ENCODE assay signal across 37 cellular contexts in the genomic region with DNA sequence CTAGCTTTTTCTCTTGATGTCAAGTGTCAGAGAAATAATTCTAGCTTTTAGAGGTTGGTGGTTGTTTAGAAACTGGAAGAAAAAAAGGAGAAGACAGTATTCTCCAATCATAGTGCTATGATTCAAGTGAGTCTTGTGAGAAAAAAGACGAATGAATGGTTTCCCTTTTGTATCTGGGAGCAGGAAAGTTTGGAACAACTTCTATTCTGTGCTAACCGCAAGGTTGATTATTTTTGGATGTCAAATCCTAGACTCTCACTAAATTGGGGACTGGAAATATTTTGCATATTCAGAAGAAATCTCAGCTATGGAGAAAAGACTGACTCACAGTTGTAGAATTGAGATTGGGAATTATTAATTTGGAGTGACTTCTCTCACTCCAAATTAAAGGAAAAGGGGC.
"Had no signal": no experiment of that assay in that cellular context is flagged by ENCODE, and none has a peak within 500 bp of the region (broad histone marks: within the 10 kb centered on the region; RNA-seq: fewer than 3 reads in every experiment).

No MANE protein-coding gene starts in this region.

- H3K36me3 Mint-ChIP-seq: activated naive CD4-positive, alpha-beta T cell treated with anti-CD3 and anti-CD28 coated beads, Interleukin-2, amount 50 U/mL, for 72 hours had no signal

- H3K9me3 Mint-ChIP-seq: activated B cell treated with CpG ODN at 0.5 μM for 24 hours; activated CD4-positive, alpha-beta memory T cell treated with anti-CD3 and anti-CD28 coated beads for 36 hours; activated CD4-positive, alpha-beta T cell treated with anti-CD3 and anti-CD28 coated beads, Interleukin-2, amount 10 ng/mL, durations not matched to agents 24 days and 14 days; activated CD8-positive, alpha-beta T cell treated with anti-CD3 and anti-CD28 coated beads for 36 hours; activated naive CD4-positive, alpha-beta T cell treated with anti-CD3 and anti-CD28 coated beads for 36 hours; activated naive CD4-positive, alpha-beta T cell treated with anti-CD3 and anti-CD28 coated beads, Interleukin-2, amount 50 U/mL, for 72 hours; activated naive CD8-positive, alpha-beta T cell treated with anti-CD3 and anti-CD28 coated beads for 36 hours; activated T-cell treated with anti-CD3 and anti-CD28 coated beads, Interleukin-2, amount 50 U/mL, for 4 hours; activated T-cell treated with anti-CD3 and anti-CD28 coated beads, Interleukin-2, amount 50 U/mL, for 72 hours; activated T-helper 1 cell treated with anti-CD3 and anti-CD28 coated beads, Interleukin-12 subunit alpha, Interleukin-12 subunit beta, Interleukin-2, Interleukin-4 antibody, amounts not matched to agents 30 ng/mL and 10 ng/mL and 1 ng/mL, durations not matched to agents 14 hours and 24 hours and 36 hours; activated T-helper 17 cell treated with anti-CD3 and anti-CD28 coated beads, Interleukin-2, amount 50 U/mL, for 72 hours; brain; central memory CD8-positive, alpha-beta T cell; T-helper 1 cell treated with Interleukin-12 subunit alpha and Interleukin-12 subunit beta and Interleukin-4 antibody, amounts not matched to agents 30 μg/mL and 1 μg/mL, for 36 hours; T-helper 2 cell treated with Interferon-gamma antibody and Interleukin-4, amounts not matched to agents 5 μg/mL and 100 μg/mL, for 36 hours had no signal

- H3K27me3 ChIP-seq: adrenal gland, cardiac muscle cell had no signal

- H3K4me3 ChIP-seq: adrenal gland, cardiac muscle cell had no signal

- H3K9me3 ChIP-seq: adrenal gland had no signal

- H3K27me3 Mint-ChIP-seq: activated B cell treated with CpG ODN at 0.5 μM for 24 hours; activated CD4-positive, alpha-beta memory T cell treated with anti-CD3 and anti-CD28 coated beads for 36 hours; activated CD8-positive, alpha-beta T cell treated with anti-CD3 and anti-CD28 coated beads for 36 hours; activated naive CD8-positive, alpha-beta T cell treated with anti-CD3 and anti-CD28 coated beads for 36 hours; activated T-helper 17 cell treated with anti-CD3 and anti-CD28 coated beads, Interleukin-2, amount 50 U/mL, for 72 hours; central memory CD8-positive, alpha-beta T cell had no signal

- H3K4me1 ChIP-seq: adrenal gland had no signal

- FAIRE-seq: bronchial epithelial cell, TTC549 had no signal

- ATAC-seq: activated CD8-positive, alpha-beta T cell treated with anti-CD3 and anti-CD28 coated beads for 36 hours; activated naive CD4-positive, alpha-beta T cell treated with anti-CD3 and anti-CD28 coated beads, Interleukin-2, amount 50 U/mL, for 72 hours; activated T-cell treated with anti-CD3 and anti-CD28 coated beads, Interleukin-2, amount 50 U/mL, for 4 hours; activated T-cell treated with anti-CD3 and anti-CD28 coated beads, Interleukin-2, amount 50 U/mL, for 72 hours; activated T-helper 17 cell treated with anti-CD3 and anti-CD28 coated beads, Interleukin-2, amount 50 U/mL, for 72 hours had no signal

- H3K27ac Mint-ChIP-seq: activated B cell treated with CpG ODN at 0.5 μM for 24 hours; activated CD4-positive, alpha-beta memory T cell treated with anti-CD3 and anti-CD28 coated beads for 36 hours; activated CD4-positive, alpha-beta T cell treated with anti-CD3 and anti-CD28 coated beads, Interleukin-2, amount 10 ng/mL, durations not matched to agents 24 days and 14 days; activated CD8-positive, alpha-beta T cell treated with anti-CD3 and anti-CD28 coated beads for 36 hours; activated naive CD4-positive, alpha-beta T cell treated with anti-CD3 and anti-CD28 coated beads for 36 hours; activated naive CD4-positive, alpha-beta T cell treated with anti-CD3 and anti-CD28 coated beads, Interleukin-2, amount 50 U/mL, for 72 hours; activated naive CD8-positive, alpha-beta T cell treated with anti-CD3 and anti-CD28 coated beads for 36 hours; activated T-helper 1 cell treated with anti-CD3 and anti-CD28 coated beads, Interleukin-12 subunit alpha, Interleukin-12 subunit beta, Interleukin-2, Interleukin-4 antibody, amounts not matched to agents 30 ng/mL and 10 ng/mL and 1 ng/mL, durations not matched to agents 14 hours and 24 hours and 36 hours; activated T-helper 17 cell treated with anti-CD3 and anti-CD28 coated beads, Interleukin-2, amount 50 U/mL, for 72 hours; T-helper 1 cell treated with Interleukin-12 subunit alpha and Interleukin-12 subunit beta and Interleukin-4 antibody, amounts not matched to agents 30 μg/mL and 1 μg/mL, for 36 hours; T-helper 2 cell treated with Interferon-gamma antibody and Interleukin-4, amounts not matched to agents 5 μg/mL and 100 μg/mL, for 36 hours had no signal

- H3K27ac ChIP-seq: cardiac muscle cell, VCaP had no signal

- DNase-seq: activated B cell treated with CpG ODN at 0.5 μM for 24 hours; activated CD4-positive, alpha-beta memory T cell treated with anti-CD3 and anti-CD28 coated beads for 36 hours; activated CD4-positive, alpha-beta T cell treated with anti-CD3 and anti-CD28 coated beads for 4 hours; activated CD4-positive, alpha-beta T cell treated with anti-CD3 and anti-CD28 coated beads, Interleukin-2, amount 10 ng/mL, durations not matched to agents 24 days and 14 days; activated CD4-positive, alpha-beta T cell treated with anti-CD3 and anti-CD28 coated beads, Interleukin-2, amount 50 U/mL, for 1 hour; activated CD4-positive, alpha-beta T cell treated with anti-CD3 and anti-CD28 coated beads, Interleukin-2, amount 50 U/mL, for 4 hours; activated CD4-positive, CD25-positive, alpha-beta regulatory T cell treated with anti-CD3 and anti-CD28 coated beads, Interleukin-2, amount 50 U/mL, for 72 hours; activated CD8-positive, alpha-beta memory T cell treated with anti-CD3 and anti-CD28 coated beads, Interleukin-2, amount 50 U/mL, for 4 hours; activated CD8-positive, alpha-beta T cell treated with anti-CD3 and anti-CD28 coated beads for 36 hours; activated effector memory CD4-positive, alpha-beta T cell treated with anti-CD3 and anti-CD28 coated beads, Interleukin-2, amount 50 U/mL, for 16 hours; activated gamma-delta T cell treated with Interleukin-2 at 50 U/mL for 16 hours; activated naive CD4-positive, alpha-beta T cell; activated naive CD4-positive, alpha-beta T cell treated with anti-CD3 and anti-CD28 coated beads for 36 hours; activated naive CD4-positive, alpha-beta T cell treated with anti-CD3 and anti-CD28 coated beads, Interleukin-2, amount 50 U/mL, for 16 hours; activated naive CD8-positive, alpha-beta T cell treated with anti-CD3 and anti-CD28 coated beads for 36 hours; activated T-cell treated with anti-CD3 and anti-CD28 coated beads for 4 hours; activated T-cell treated with anti-CD3 and anti-CD28 coated beads, Interleukin-2, amount 50 U/mL, for 1 hour; activated T-cell treated with anti-CD3 and anti-CD28 coated beads, Interleukin-2, amount 50 U/mL, for 4 hours; activated T-cell treated with anti-CD3 and anti-CD28 coated beads, Interleukin-2, amount 50 U/mL, for 72 hours; adrenal gland; amniotic stem cell; cerebellar nuclear complex; SW 1271; T-helper 1 cell; T-helper 2 cell; T-helper 9 cell had no signal

- H3K4me3 Mint-ChIP-seq: activated B cell treated with CpG ODN at 0.5 μM for 24 hours; activated CD4-positive, alpha-beta memory T cell treated with anti-CD3 and anti-CD28 coated beads for 36 hours; activated CD4-positive, alpha-beta T cell treated with anti-CD3 and anti-CD28 coated beads, Interleukin-2, amount 10 ng/mL, durations not matched to agents 24 days and 14 days; activated CD8-positive, alpha-beta T cell treated with anti-CD3 and anti-CD28 coated beads for 36 hours; activated naive CD4-positive, alpha-beta T cell treated with anti-CD3 and anti-CD28 coated beads for 36 hours; activated naive CD8-positive, alpha-beta T cell treated with anti-CD3 and anti-CD28 coated beads for 36 hours; activated T-cell treated with anti-CD3 and anti-CD28 coated beads, Interleukin-2, amount 50 U/mL, for 4 hours; activated T-cell treated with anti-CD3 and anti-CD28 coated beads, Interleukin-2, amount 50 U/mL, for 72 hours; activated T-helper 1 cell treated with anti-CD3 and anti-CD28 coated beads, Interleukin-12 subunit alpha, Interleukin-12 subunit beta, Interleukin-2, Interleukin-4 antibody, amounts not matched to agents 30 ng/mL and 10 ng/mL and 1 ng/mL, durations not matched to agents 14 hours and 24 hours and 36 hours; activated T-helper 17 cell treated with anti-CD3 and anti-CD28 coated beads, Interleukin-2, amount 50 U/mL, for 72 hours; brain; central memory CD8-positive, alpha-beta T cell; T-helper 1 cell treated with Interleukin-12 subunit alpha and Interleukin-12 subunit beta and Interleukin-4 antibody, amounts not matched to agents 30 μg/mL and 1 μg/mL, for 36 hours; T-helper 2 cell treated with Interferon-gamma antibody and Interleukin-4, amounts not matched to agents 5 μg/mL and 100 μg/mL, for 36 hours had no signal

- H3K4me1 Mint-ChIP-seq: activated B cell treated with CpG ODN at 0.5 μM for 24 hours; activated T-helper 17 cell treated with anti-CD3 and anti-CD28 coated beads, Interleukin-2, amount 50 U/mL, for 72 hours had no signal
